In genomic region chr2:112764071-112765044, GRCh38 we compare ENCODE assay signal across 1 cellular context.
TF ChIP-seq lines count a peak whose summit lies in the region.

Gene CKAP2L (minus strand): TSS chr2:112764609. CDS start chr2:112764598, 11 bp downstream.

TF ChIP-seq in K562, 482 proteins besides CTCF, POLR2A, EP300 and RAD21 (continued from another document):
- TF ChIP-seq ZNF609 (CRISPR knock-in tag; IDR thresholded peaks at IDR 0.05; ENCODE audit: borderline replicate concordance) (no peak), PATZ1 (CRISPR knock-in tag; IDR thresholded peaks at IDR 0.05; ENCODE audit: borderline replicate concordance) (no peak), TCF3 (CRISPR knock-in tag; IDR thresholded peaks at IDR 0.05) (no peak), ZBTB5 (IDR thresholded peaks at IDR 0.05) (no peak), CBFA2T2 (conservative IDR thresholded peaks at IDR 0.05) (no peak), HOMEZ (CRISPR knock-in tag; IDR thresholded peaks at IDR 0.05) (no peak), SIRT6 (IDR thresholded peaks at IDR 0.05; ENCODE audit: low read depth, low read length) (no peak), BRF1 (IDR thresholded peaks at IDR 0.05; ENCODE audit: borderline replicate concordance, extremely low read depth, insufficient read length) (no peak), MYNN (IDR thresholded peaks at IDR 0.05) (no peak), MYNN (CRISPR knock-in tag; IDR thresholded peaks at IDR 0.05) (no peak), FOXA1 (IDR thresholded peaks at IDR 0.05; ENCODE audit: borderline replicate concordance) (no peak), MAZ (CRISPR knock-in tag; conservative IDR thresholded peaks at IDR 0.05 in 1 of 2, IDR thresholded peaks at IDR 0.05 in 1 of 2) (peak; percentile 42 to 61; a peak in 3 of 4 replicates), MED1 (CRISPR knock-in tag; IDR thresholded peaks at IDR 0.05; ENCODE audit: borderline replicate concordance) (no peak), PCBP1 (IDR thresholded peaks at IDR 0.05; ENCODE audit: low read depth, low read length, poor library complexity, severe bottlenecking) (peak; percentile 58), ZNF695 (CRISPR knock-in tag; IDR thresholded peaks at IDR 0.05) (no peak), E2F4 (CRISPR knock-in tag; IDR thresholded peaks at IDR 0.05; ENCODE audit: low read depth) (peak; percentile 98), SRSF7 (optimal IDR thresholded peaks at IDR 0.05; ENCODE audit: low read depth, low read length) (no peak), MCM5 (IDR thresholded peaks at IDR 0.05; ENCODE audit: low read depth) (no peak), MEIS2 (IDR thresholded peaks at IDR 0.05; ENCODE audit: partially characterized antibody) (peak; percentile 55), CHD4 (IDR thresholded peaks at IDR 0.05; ENCODE audit: insufficient read depth, insufficient replicate concordance, low read depth, low read length, poor library complexity, severe bottlenecking) (no peak), ARID4B (CRISPR knock-in tag; IDR thresholded peaks at IDR 0.05) (peak; percentile 96), MAX (CRISPR knock-in tag; IDR thresholded peaks at IDR 0.05) (peak; percentile 93), ELK3 (CRISPR knock-in tag; IDR thresholded peaks at IDR 0.05) (no peak), NR2C1 (IDR thresholded peaks at IDR 0.05) (no peak), NR2C1 (tag; IDR thresholded peaks at IDR 0.05) (no peak), ZNF324 (CRISPR knock-in tag; IDR thresholded peaks at IDR 0.05) (no peak), RBM14 (IDR thresholded peaks at IDR 0.05; ENCODE audit: borderline replicate concordance, insufficient read depth, low read depth, low read length) (no peak), NFYB (IDR thresholded peaks at IDR 0.05; ENCODE audit: extremely low read depth, insufficient read length) (peak; percentile 89), SAP30 (IDR thresholded peaks at IDR 0.05; ENCODE audit: borderline replicate concordance, insufficient read depth, low read depth, low read length, poor library complexity, severe bottlenecking) (peak; percentile 100), ZNF121 (CRISPR knock-in tag; conservative IDR thresholded peaks at IDR 0.05) (no peak), HOXB6 (CRISPR knock-in tag; IDR thresholded peaks at IDR 0.05; ENCODE audit: borderline replicate concordance) (no peak), PHF8 (IDR thresholded peaks at IDR 0.05; ENCODE audit: borderline replicate concordance, low read length) (peak; percentile 84; the same call in 1 of the 2 replicates), BCL6 (CRISPR knock-in tag; IDR thresholded peaks at IDR 0.05) (no peak), ZEB2 (IDR thresholded peaks at IDR 0.05) (no peak), SOX6 (IDR thresholded peaks at IDR 0.05) (no peak; the same call in 1 of the 2 replicates), E2F3 (CRISPR knock-in tag; IDR thresholded peaks at IDR 0.05) (no peak), DIDO1 (tag; IDR thresholded peaks at IDR 0.05; ENCODE audit: low read depth) (no peak), ZBTB33 (CRISPR knock-in tag; IDR thresholded peaks at IDR 0.05) (no peak), FOXA3 (CRISPR knock-in tag; conservative IDR thresholded peaks at IDR 0.05 in 1 of 2, IDR thresholded peaks at IDR 0.05 in 1 of 2) (no peak; a peak in 1 of 4 replicates), SUPT5H (IDR thresholded peaks at IDR 0.05) (peak; percentile 71), TGIF2 (CRISPR knock-in tag; IDR thresholded peaks at IDR 0.05) (peak; percentile 92; the same call in 1 of the 2 replicates)
